In genomic region chr13:43319617-43320444, GRCh38 we compare ENCODE assay signal across 24 cellular contexts.
A peak's percentile ranks its signal among the peaks of the same experiment; 100 is the strongest.
DNase-seq lines count a peak whose midpoint lies in the region; ATAC-seq and TF ChIP-seq lines count a peak whose summit lies in the region.
"Had no signal": no experiment of that assay in that cellular context is flagged by ENCODE, and none has a peak within 500 bp of the region (broad histone marks: within the 10 kb centered on the region; RNA-seq: fewer than 3 reads in every experiment).

No MANE protein-coding gene starts in this region.

- DNase-seq in astrocyte of the spinal cord (ENCODE audit: low read depth, low spot score) (peak; percentile 22), left lobe of liver (ENCODE audit: low spot score) (peak; percentile 75), Ammon's horn (ENCODE audit: low spot score) (no peak), NCI-H526 treated with DMSO at 0.1 percent for 48 hours (lab: John Stamatoyannopoulos, UW) (no peak)
- DNase-seq in effector CD4-positive, alpha-beta T cell: no peak
- no peak for DNase-seq in effector memory CD4-positive, alpha-beta T cell
- DNase-seq: activated CD4-positive, alpha-beta T cell treated with anti-CD3 and anti-CD28 coated beads for 48 hours; activated naive CD4-positive, alpha-beta T cell treated with anti-CD3 and anti-CD28 coated beads for 36 hours; activated T-cell treated with anti-CD3 and anti-CD28 coated beads, Interleukin-2, amount 50 U/mL, for 48 hours; amygdala; BE2C; caudate nucleus; DMS53; GF-D8; GM23248; heart left ventricle; Karpas-422; NCI-H187 treated with DMSO at 0.1 percent for 48 hours; NCI-H748 treated with DMSO at 0.1 percent for 48 hours; psoas muscle had no signal

- CTCF ChIA-PET in HEK293 (lab: Yijun Ruan, JAX): no interaction called here

- POLR2A ChIA-PET in HEK293 (lab: Yijun Ruan, JAX): no interaction called here

- H3K27ac ChIP-seq in HEK293 (ENCODE audit: extremely low read depth, low read depth, low read length): no peak overlapping the region
- H3K27ac ChIP-seq in rectal smooth muscle tissue (ENCODE audit: low read depth, low read length): peak overlapping the region; percentile 14
- H3K27ac ChIP-seq in effector memory CD4-positive, alpha-beta T cell (ENCODE audit: insufficient read depth, low read length, poor library complexity, severe bottlenecking): no peak overlapping the region
- H3K27ac ChIP-seq: GM23248, neutrophil, psoas muscle had no signal

- H3K9ac ChIP-seq in rectal smooth muscle tissue (ENCODE audit: low read length): no peak overlapping the region
- H3K9ac ChIP-seq: GM23248 had no signal

- no peaks in the 10 kb centered on the region for H3K4me1 ChIP-seq in HEK293 (ENCODE audit: control insufficient read depth, insufficient read depth, low read length)
- H3K4me1 ChIP-seq in rectal smooth muscle tissue (ENCODE audit: control insufficient read depth, insufficient read depth, low read length): peaks cover 17% of the 10 kb centered on the region
- no peaks in the 10 kb centered on the region for H3K4me1 ChIP-seq in effector memory CD4-positive, alpha-beta T cell (ENCODE audit: control insufficient read depth, insufficient read depth, low read length, poor library complexity, severe bottlenecking)

- H3K4me3 ChIP-seq in HEK293 (ENCODE audit: low read depth, low read length): no peak overlapping the region
- H3K4me3 ChIP-seq in astrocyte of the spinal cord (ENCODE audit: low read depth, low read length): no peak overlapping the region
- H3K4me3 ChIP-seq in rectal smooth muscle tissue (ENCODE audit: low read length): no peak overlapping the region
- no peak overlapping the region for H3K4me3 ChIP-seq in effector memory CD4-positive, alpha-beta T cell (ENCODE audit: insufficient read depth, low read depth, low read length, poor library complexity, severe bottlenecking)
- H3K4me3 ChIP-seq: GM23248, heart left ventricle, psoas muscle had no signal

- TF ChIP-seq CTCF in HEK293 (tag by site-specific recombination; IDR thresholded peaks at IDR 0.05) (no peak), astrocyte of the spinal cord (IDR thresholded peaks at IDR 0.05; ENCODE audit: low read depth, low read length) (no peak)

- H3K36me3 ChIP-seq in HEK293 (ENCODE audit: control insufficient read depth in 2 of 2, insufficient read depth in 1 of 2, low read length in 2 of 2) (no peaks in the 10 kb centered on the region), rectal smooth muscle tissue (ENCODE audit: control insufficient read depth, insufficient read depth, low read length) (peaks cover 2% of the 10 kb centered on the region)
- no peaks in the 10 kb centered on the region for H3K36me3 ChIP-seq in effector memory CD4-positive, alpha-beta T cell (ENCODE audit: control insufficient read depth, insufficient read depth, low read length)
- H3K36me3 ChIP-seq: BE2C, neutrophil had no signal

- ATAC-seq in left lobe of liver: peak; percentile 93
- ATAC-seq: heart left ventricle, psoas muscle, SK-N-SH treated with all-trans-retinoic acid at 6 μM for 48 hours had no signal

- H3K9me3 ChIP-seq in HEK293 (ENCODE audit: control insufficient read depth, insufficient read depth, low read depth, low read length): no peaks in the 10 kb centered on the region
- no peaks in the 10 kb centered on the region for H3K9me3 ChIP-seq in effector memory CD4-positive, alpha-beta T cell (ENCODE audit: control insufficient read depth, low read length)
- H3K9me3 ChIP-seq: BE2C, heart left ventricle, neutrophil, psoas muscle had no signal

- H3K27me3 ChIP-seq in rectal smooth muscle tissue (ENCODE audit: control insufficient read depth, insufficient read depth, low read length): no peaks in the 10 kb centered on the region
- H3K27me3 ChIP-seq in effector memory CD4-positive, alpha-beta T cell (replicated peaks; ENCODE audit: control insufficient read depth, insufficient read depth, low read length, poor library complexity, severe bottlenecking): no peaks in the 10 kb centered on the region
- H3K27me3 ChIP-seq: BE2C, heart left ventricle, neutrophil had no signal

- in situ Hi-C loops in astrocyte of the spinal cord (cut with HindIII; ENCODE audit: low sequenced_read_pairs): no loop called here

TF ChIP-seq in HEK293, 187 proteins besides CTCF, POLR2A, EP300 and RAD21:
- no peak for TF ChIP-seq ZBTB20 (tag by site-specific recombination; IDR thresholded peaks at IDR 0.05)
- TF ChIP-seq BCL6B (tag by site-specific recombination; IDR thresholded peaks at IDR 0.05): 0 out of 2 replicates have a peak, but pooled peaks have one; percentile 22

Comparison
In these comparisons a context has a peak if more than half of its experiments do, and no peak if none do; other contexts are left out.
1. DNase-seq: peak in astrocyte of the spinal cord (single experiment) and left lobe of liver (single experiment); none in Ammon's horn (single experiment), effector CD4-positive, alpha-beta T cell (single experiment), NCI-H526 treated with DMSO at 0.1 percent for 48 hours (single experiment) and effector memory CD4-positive, alpha-beta T cell (0 of 3).